27 cellular contexts compared by ENCODE assay signal in genomic region chr7:98369726-98370125, GRCh38.
"Had no signal": no experiment of that assay in that cellular context is flagged by ENCODE, and none has a peak within 500 bp of the region (broad histone marks: within the 10 kb centered on the region; RNA-seq: fewer than 3 reads in every experiment).

No MANE protein-coding gene starts in this region.

- H3K9me3 ChIP-seq: gastrocnemius medialis, psoas muscle, tibial nerve had no signal

- DNase-seq: activated CD4-positive, alpha-beta T cell treated with anti-CD3 and anti-CD28 coated beads, Interleukin-2, amount 50 U/mL, for 1 hour; activated CD8-positive, alpha-beta memory T cell treated with anti-CD3 and anti-CD28 coated beads, Interleukin-2, amount 10 ng/mL, durations not matched to agents 7 days and 5 days; activated CD8-positive, alpha-beta T cell treated with anti-CD3 and anti-CD28 coated beads, Interleukin-2, amount 10 ng/mL, durations not matched to agents 7 days and 5 days; activated effector memory CD4-positive, alpha-beta T cell treated with Interleukin-2 at 50 U/mL for 16 hours; activated naive CD4-positive, alpha-beta T cell treated with anti-CD3 and anti-CD28 coated beads for 36 hours; activated naive CD8-positive, alpha-beta T cell treated with anti-CD3 and anti-CD28 coated beads for 36 hours; activated T-cell treated with anti-CD3 and anti-CD28 coated beads, Interleukin-2, amount 50 U/mL, for 72 hours; effector CD4-positive, alpha-beta T cell; erythroblast; gastrocnemius medialis; glutamatergic neuron; hippocampal formation; left cardiac atrium; mesenchymal stem cell; naive thymus-derived CD8-positive, alpha-beta T cell; occipital lobe; psoas muscle; stimulated activated CD4-positive, alpha-beta T cell treated with anti-CD3 and anti-CD28 coated beads, Interleukin-2, amount 100 ng/mL, for 48 hours; stimulated activated naive CD4-positive, alpha-beta T cell treated with Interleukin-2 at 50 U/mL for 16 hours; SW 1271; T-helper 9 cell had no signal

- H3K4me1 ChIP-seq: gastrocnemius medialis, neural progenitor cell, psoas muscle, tibial nerve had no signal

- ATAC-seq: activated CD8-positive, alpha-beta memory T cell treated with anti-CD3 and anti-CD28 coated beads, Interleukin-2, amount 10 ng/mL, durations not matched to agents 7 days and 5 days; activated CD8-positive, alpha-beta T cell treated with anti-CD3 and anti-CD28 coated beads, Interleukin-2, amount 10 ng/mL, durations not matched to agents 7 days and 5 days; activated T-cell treated with anti-CD3 and anti-CD28 coated beads, Interleukin-2, amount 50 U/mL, for 72 hours; gastrocnemius medialis; left cardiac atrium; naive thymus-derived CD8-positive, alpha-beta T cell; psoas muscle; WTC11 had no signal

- H3K9ac ChIP-seq: neural progenitor cell, parathyroid adenoma had no signal

- H3K27me3 Mint-ChIP-seq: activated CD8-positive, alpha-beta memory T cell treated with anti-CD3 and anti-CD28 coated beads, Interleukin-2, amount 10 ng/mL, durations not matched to agents 7 days and 5 days had no signal

- H3K4me3 Mint-ChIP-seq: activated CD8-positive, alpha-beta memory T cell treated with anti-CD3 and anti-CD28 coated beads, Interleukin-2, amount 10 ng/mL, durations not matched to agents 7 days and 5 days; activated CD8-positive, alpha-beta T cell treated with anti-CD3 and anti-CD28 coated beads, Interleukin-2, amount 10 ng/mL, durations not matched to agents 7 days and 5 days; activated naive CD4-positive, alpha-beta T cell treated with anti-CD3 and anti-CD28 coated beads for 36 hours; activated naive CD8-positive, alpha-beta T cell treated with anti-CD3 and anti-CD28 coated beads for 36 hours; activated T-cell treated with anti-CD3 and anti-CD28 coated beads, Interleukin-2, amount 50 U/mL, for 72 hours; central memory CD8-positive, alpha-beta T cell; naive thymus-derived CD8-positive, alpha-beta T cell; neural progenitor cell; T-helper 1 cell treated with Interleukin-12 subunit alpha and Interleukin-12 subunit beta and Interleukin-4 antibody, amounts not matched to agents 30 μg/mL and 1 μg/mL, for 36 hours; WTC11 had no signal

- H3K36me3 Mint-ChIP-seq: activated CD8-positive, alpha-beta memory T cell treated with anti-CD3 and anti-CD28 coated beads, Interleukin-2, amount 10 ng/mL, durations not matched to agents 7 days and 5 days; naive thymus-derived CD8-positive, alpha-beta T cell had no signal

- H3K27ac ChIP-seq: neural progenitor cell, parathyroid adenoma, tibial nerve had no signal

- H3K4me3 ChIP-seq: neural progenitor cell, tibial nerve had no signal

- H3K27ac Mint-ChIP-seq: activated CD8-positive, alpha-beta memory T cell treated with anti-CD3 and anti-CD28 coated beads, Interleukin-2, amount 10 ng/mL, durations not matched to agents 7 days and 5 days; activated CD8-positive, alpha-beta T cell treated with anti-CD3 and anti-CD28 coated beads, Interleukin-2, amount 10 ng/mL, durations not matched to agents 7 days and 5 days; activated naive CD4-positive, alpha-beta T cell treated with anti-CD3 and anti-CD28 coated beads for 36 hours; activated naive CD8-positive, alpha-beta T cell treated with anti-CD3 and anti-CD28 coated beads for 36 hours; activated T-cell treated with anti-CD3 and anti-CD28 coated beads, Interleukin-2, amount 50 U/mL, for 72 hours; naive thymus-derived CD8-positive, alpha-beta T cell; neural progenitor cell; T-helper 1 cell treated with Interleukin-12 subunit alpha and Interleukin-12 subunit beta and Interleukin-4 antibody, amounts not matched to agents 30 μg/mL and 1 μg/mL, for 36 hours; WTC11 had no signal

- H3K9me3 Mint-ChIP-seq: activated naive CD4-positive, alpha-beta T cell treated with anti-CD3 and anti-CD28 coated beads for 36 hours; activated naive CD8-positive, alpha-beta T cell treated with anti-CD3 and anti-CD28 coated beads for 36 hours; activated T-cell treated with anti-CD3 and anti-CD28 coated beads, Interleukin-2, amount 50 U/mL, for 72 hours; central memory CD8-positive, alpha-beta T cell; naive thymus-derived CD8-positive, alpha-beta T cell; neural progenitor cell; T-helper 1 cell treated with Interleukin-12 subunit alpha and Interleukin-12 subunit beta and Interleukin-4 antibody, amounts not matched to agents 30 μg/mL and 1 μg/mL, for 36 hours had no signal

- H3K36me3 ChIP-seq: gastrocnemius medialis, neural progenitor cell, tibial nerve had no signal

- H3K4me1 Mint-ChIP-seq: activated CD8-positive, alpha-beta memory T cell treated with anti-CD3 and anti-CD28 coated beads, Interleukin-2, amount 10 ng/mL, durations not matched to agents 7 days and 5 days; activated naive CD8-positive, alpha-beta T cell treated with anti-CD3 and anti-CD28 coated beads for 36 hours; central memory CD8-positive, alpha-beta T cell; naive thymus-derived CD8-positive, alpha-beta T cell; neural progenitor cell had no signal

- H3K27me3 ChIP-seq: gastrocnemius medialis, neural progenitor cell, tibial nerve had no signal
